24 cellular contexts compared by ENCODE assay signal in genomic region chr18:647304-647703, GRCh38. TPM values are rescaled to one million over a fixed set of nuclear protein-coding genes. Genes with fewer than 3 reads are reported as not detected.
"Had no signal": no experiment of that assay in that cellular context is flagged by ENCODE, and none has a peak within 500 bp of the region (broad histone marks: within the 10 kb centered on the region; RNA-seq: fewer than 3 reads in every experiment).

No MANE protein-coding gene starts in this region.

- H3K27ac ChIP-seq: cardiac muscle cell, foreskin keratinocyte, hepatocyte, left lung, neutrophil, ovary, prostate gland, upper lobe of right lung had no signal

- H3K9me3 ChIP-seq: left lung, neutrophil, ovary, prostate gland, upper lobe of right lung had no signal

- H3K4me1 ChIP-seq: foreskin keratinocyte, left lung, prostate gland, upper lobe of right lung had no signal

- H3K4me3 ChIP-seq: cardiac muscle cell, hepatocyte, left lung, lung, ovary, prostate gland, upper lobe of right lung had no signal

- H3K36me3 ChIP-seq: cardiac muscle cell, left lung, neutrophil, ovary, prostate gland, upper lobe of right lung had no signal

- H3K4me2 ChIP-seq: hepatocyte had no signal

- H3K27me3 ChIP-seq: cardiac muscle cell, foreskin keratinocyte, left lung, ovary, upper lobe of right lung had no signal

- DNase-seq: activated CD8-positive, alpha-beta memory T cell treated with anti-CD3 and anti-CD28 coated beads for 24 hours; activated CD8-positive, alpha-beta memory T cell treated with anti-CD3 and anti-CD28 coated beads, Interleukin-2, amount 50 U/mL, for 4 hours; activated naive CD4-positive, alpha-beta T cell; activated T-cell treated with anti-CD3 and anti-CD28 coated beads, Interleukin-2, amount 50 U/mL, for 4 hours; amniotic stem cell; dermis blood vessel endothelial cell; effector memory CD4-positive, alpha-beta T cell; foreskin keratinocyte; immature natural killer cell; left lung; naive thymus-derived CD8-positive, alpha-beta T cell; ovary; stimulated activated CD4-positive, alpha-beta T cell treated with anti-CD3 and anti-CD28 coated beads, Interleukin-4, amount 100 ng/mL, for 24 hours; stimulated activated naive CD4-positive, alpha-beta T cell treated with Interleukin-2 at 50 U/mL for 16 hours; T-helper 1 cell; T-helper 9 cell; upper lobe of right lung had no signal

- H3K79me2 ChIP-seq: hepatocyte had no signal

- H2AFZ ChIP-seq: hepatocyte had no signal

RNA-seq across cellular contexts. Expression of gene TYMS, which starts 10.1 kb away (rescaled TPM):
- total RNA-seq: naive thymus-derived CD8-positive, alpha-beta T cell had no signal

RNA-seq across cellular contexts. Expression of gene CLUL1, which starts 50.5 kb away (rescaled TPM):
- total RNA-seq: activated T-cell treated with anti-CD3 and anti-CD28 coated beads, Interleukin-2, amount 50 U/mL, for 4 hours; activated T-helper 2 cell treated with anti-CD3 and anti-CD28 coated beads, Interferon-gamma antibody, Interleukin-2, Interleukin-4, amounts not matched to agents 10 μg/mL and 5 μg/mL and 100 μg/mL, durations not matched to agents 14 hours and 24 hours and 36 hours; mesenteric fat pad had no signal
